ENCODE assay signal across 8 cellular contexts in genomic region chr19:14563989-14564650, GRCh38. TPM values are rescaled to one million over a fixed set of nuclear protein-coding genes. Genes with fewer than 3 reads are reported as not detected.
DNase-seq lines count a peak whose midpoint lies in the region; ATAC-seq and TF ChIP-seq lines count a peak whose summit lies in the region.

No MANE protein-coding gene starts in this region.

- H3K9me3 Mint-ChIP-seq in CD4-positive, alpha-beta T cell: no peaks in the 10 kb centered on the region
- no peaks in the 10 kb centered on the region for H3K9me3 Mint-ChIP-seq in Calu3 (ENCODE audit: low read depth, unreplicated experiment)

- 82% methylated on average over 21 of the region's 33 CpGs for WGBS in right lobe of liver (ENCODE audit: insufficient coverage, low coverage, low lambda C conversion rate, missing lambda C conversion rate)

- H3K27ac Mint-ChIP-seq in CD4-positive, alpha-beta T cell: peak overlapping the region; percentile 67
- H3K27ac Mint-ChIP-seq in Calu3 (ENCODE audit: unreplicated experiment): no peak overlapping the region

- H3K4me3 Mint-ChIP-seq in CD4-positive, alpha-beta T cell: no peak overlapping the region
- H3K4me3 Mint-ChIP-seq in Calu3 (ENCODE audit: low read depth, unreplicated experiment): no peak overlapping the region

- POLR2A ChIA-PET in CD4-positive, alpha-beta T cell (lab: Charles Lee): interaction anchor here (1.1 kb wide), 1 partner anchor 46 kb away, joined by 4 read pairs; the partner anchor contains the start of gene DNAJB1

- no peak overlapping the region for H3K4me3 ChIP-seq in Karpas-422 (ENCODE audit: low read length)
- H3K4me3 ChIP-seq in right lobe of liver: no peak overlapping the region
- no peak overlapping the region for H3K4me3 ChIP-seq in osteoblast (ENCODE audit: insufficient read depth, low read length)
- no peak overlapping the region for H3K4me3 ChIP-seq in coronary artery

- no peaks in the 10 kb centered on the region for H3K9me3 ChIP-seq in CD4-positive, alpha-beta T cell (ENCODE audit: control insufficient read depth, low read length)
- H3K9me3 ChIP-seq in Karpas-422 (ENCODE audit: low read length): no peaks in the 10 kb centered on the region
- H3K9me3 ChIP-seq in right lobe of liver: no peaks in the 10 kb centered on the region
- H3K9me3 ChIP-seq in osteoblast (ENCODE audit: low read depth, low read length): no peaks in the 10 kb centered on the region

- H3K9me2 ChIP-seq in Karpas-422 (replicated peaks; ENCODE audit: insufficient read depth, low read length): no peaks in the 10 kb centered on the region

- intact Hi-C loops in CD4-positive, alpha-beta T cell (cut with DNase I, micrococcal nuclease): no loop called here
- intact Hi-C loops in right lobe of liver (cut with DNase I): no loop called here
- intact Hi-C loops in Calu3 (cut with micrococcal nuclease; ENCODE audit: unreplicated experiment): no loop called here

- H3K79me2 ChIP-seq in Karpas-422 (ENCODE audit: low read length) (peaks cover 37% of the 10 kb centered on the region), osteoblast (ENCODE audit: insufficient read depth, low read length) (peaks cover 29% of the 10 kb centered on the region)

- peaks cover 44% of the 10 kb centered on the region for H3K36me3 Mint-ChIP-seq in CD4-positive, alpha-beta T cell (ENCODE audit: low read depth)
- peaks cover 28% of the 10 kb centered on the region for H3K36me3 Mint-ChIP-seq in Calu3 (ENCODE audit: insufficient read depth, unreplicated experiment)

- H3K27ac ChIP-seq in CD4-positive, alpha-beta T cell (ENCODE audit: low read depth, low read length): no peak overlapping the region
- no peak overlapping the region for H3K27ac ChIP-seq in Karpas-422 (ENCODE audit: low read length)
- H3K27ac ChIP-seq in right lobe of liver: no peak overlapping the region
- H3K27ac ChIP-seq in osteoblast (ENCODE audit: low read depth, low read length): no peak overlapping the region
- H3K27ac ChIP-seq in coronary artery: no peak overlapping the region

- H3K27me3 Mint-ChIP-seq in CD4-positive, alpha-beta T cell: no peaks in the 10 kb centered on the region
- H3K27me3 Mint-ChIP-seq in Calu3 (ENCODE audit: unreplicated experiment): no peaks in the 10 kb centered on the region

- H3K9ac ChIP-seq in Karpas-422 (ENCODE audit: low read length): no peak overlapping the region

- H4K20me1 ChIP-seq in Karpas-422 (ENCODE audit: insufficient read depth, low read depth, low read length) (peaks cover 5% of the 10 kb centered on the region; the same call in 1 of the 2 replicates), osteoblast (ENCODE audit: insufficient read depth, low read length) (peaks cover 5% of the 10 kb centered on the region)

- peak; percentile 77 for ATAC-seq in CD4-positive, alpha-beta T cell (ENCODE audit: poor library complexity)
- ATAC-seq in right lobe of liver: peak in 3 of 4 donors; percentile 4 to 30 (median 8)

- CTCF ChIA-PET in CD4-positive, alpha-beta T cell (lab: Charles Lee): no interaction called here
- CTCF ChIA-PET in Calu3 (lab: Charles Lee): no interaction called here

- DNase-seq in CD4-positive, alpha-beta T cell: peak in 5 of 10 experiments; percentile 17 to 67 (median 35)
- DNase-seq in Karpas-422 (peak; percentile 96), right lobe of liver (no peak), Calu3 (no peak), osteoblast (ENCODE audit: insufficient read length, low spot score, missing footprints) (no peak), coronary artery (ENCODE audit: low spot score) (no peak)
- DNase-seq in activated effector memory CD4-positive, alpha-beta T cell treated with anti-CD3 and anti-CD28 coated beads, Interleukin-2, amount 50 U/mL, for 16 hours: peak; percentile 74
- DNase-seq in effector CD4-positive, alpha-beta T cell: no peak

- no peaks in the 10 kb centered on the region for H3K27me3 ChIP-seq in CD4-positive, alpha-beta T cell (ENCODE audit: control insufficient read depth, insufficient read depth, low read length)
- H3K27me3 ChIP-seq in Karpas-422 (ENCODE audit: low read length) (no peaks in the 10 kb centered on the region), right lobe of liver (no peaks in the 10 kb centered on the region), osteoblast (ENCODE audit: insufficient read depth, low read length) (no peaks in the 10 kb centered on the region)

- no peaks in the 10 kb centered on the region for H3K36me3 ChIP-seq in Karpas-422 (ENCODE audit: insufficient read depth, low read length)
- H3K36me3 ChIP-seq in right lobe of liver: peaks cover 0 to 16% (median 0%) of the 10 kb centered on the region in 4 donors
- peaks cover 3% of the 10 kb centered on the region for H3K36me3 ChIP-seq in osteoblast (ENCODE audit: insufficient read depth, low read length)

- H2AFZ ChIP-seq in Karpas-422 (ENCODE audit: low read length) (no peak overlapping the region), osteoblast (ENCODE audit: low read length) (no peak overlapping the region)

- H3K4me1 ChIP-seq in Karpas-422 (ENCODE audit: low read length) (peaks cover 18% of the 10 kb centered on the region), right lobe of liver (peaks cover 0 to 6% (median 0%) of the 10 kb centered on the region in 4 donors), osteoblast (ENCODE audit: insufficient read depth, low read length) (peaks cover 27% of the 10 kb centered on the region)

- no peak for TF ChIP-seq POLR2A in right lobe of liver (IDR thresholded peaks at IDR 0.05)

- no TSS peak for BruUV-seq in Calu3 (replicated peaks; lab: Mats Ljungman, UMichigan)

- TF ChIP-seq CTCF in CD4-positive, alpha-beta T cell (IDR thresholded peaks at IDR 0.05): no peak
- TF ChIP-seq CTCF in right lobe of liver (IDR thresholded peaks at IDR 0.05): no peak
- no peak for TF ChIP-seq CTCF in Calu3 (IDR thresholded peaks at IDR 0.05; ENCODE audit: unreplicated experiment)
- TF ChIP-seq CTCF in osteoblast (IDR thresholded peaks at IDR 0.05; ENCODE audit: extremely low read depth, low read depth, low read length): no peak
- no peak for TF ChIP-seq CTCF in coronary artery (IDR thresholded peaks at IDR 0.05)

- H3K4me1 Mint-ChIP-seq in CD4-positive, alpha-beta T cell (ENCODE audit: low read depth): peaks cover 28% of the 10 kb centered on the region
- H3K4me1 Mint-ChIP-seq in Calu3 (ENCODE audit: low read depth, unreplicated experiment): no peaks in the 10 kb centered on the region

- H3K4me2 ChIP-seq in Karpas-422 (ENCODE audit: low read depth, low read length, poor library complexity, severe bottlenecking) (no peak overlapping the region), osteoblast (ENCODE audit: insufficient read depth, low read length) (no peak overlapping the region)

RNA-seq across cellular contexts. Expression of gene NDUFB7, which starts 7.7 kb away (rescaled TPM):
- 10 to 100 TPM; 31.7 to 39.1 TPM for total RNA-seq in CD4-positive, alpha-beta T cell
- total RNA-seq in Karpas-422 (2014; rRNA removed; shearing (Covaris generic); ENCODE audit: low replicate concordance): 230 and 370 TPM in 2 replicates
- total RNA-seq in right lobe of liver (100 to 1,000 TPM in 4 of 6 experiments, 10 to 100 TPM in 2; 81.7 to 275 (median 112) TPM), Calu3 (2022) (107 and 111 TPM in 2 replicates), osteoblast (219 and 227 TPM in 2 replicates)

RNA-seq across cellular contexts. Expression of gene CLEC17A, which starts 18.8 kb away (rescaled TPM):
- total RNA-seq in CD4-positive, alpha-beta T cell: not detected
- total RNA-seq in Karpas-422 (2014; rRNA removed; shearing (Covaris generic); ENCODE audit: low replicate concordance): 7.4 and 17.6 TPM in 2 replicates
- total RNA-seq in right lobe of liver (not detected), Calu3 (2022) (not detected in 2 replicates), osteoblast (under 0.01 TPM in 1 of 2 replicates, not detected in the other)

RNA-seq across cellular contexts. Expression of gene TECR, which starts 34.7 kb away (rescaled TPM):
- total RNA-seq in CD4-positive, alpha-beta T cell: 100 to 1,000 TPM; 217 to 232 TPM
- total RNA-seq in Karpas-422 (2014; rRNA removed; shearing (Covaris generic); ENCODE audit: low replicate concordance): 45.1 and 81.4 TPM in 2 replicates
- total RNA-seq in right lobe of liver: 10 to 100 TPM; 37.9 to 99.0 (median 77.0) TPM
- total RNA-seq in Calu3 (2022): 136 and 162 TPM in 2 replicates
- 40.1 and 41.6 TPM in 2 replicates for total RNA-seq in osteoblast

RNA-seq across cellular contexts. Expression of gene DNAJB1, which starts 45.9 kb away (rescaled TPM):
- total RNA-seq in CD4-positive, alpha-beta T cell: 100 to 1,000 TPM; 666 to 672 TPM
- 39.7 and 49.0 TPM in 2 replicates for total RNA-seq in Karpas-422 (2014; rRNA removed; shearing (Covaris generic); ENCODE audit: low replicate concordance)
- total RNA-seq in right lobe of liver: 10 to 100 TPM; 35.7 to 76.8 (median 52.1) TPM
- total RNA-seq in Calu3 (2022): 159 and 161 TPM in 2 replicates
- 65.1 and 70.9 TPM in 2 replicates for total RNA-seq in osteoblast

Comparison
In these comparisons a context has a peak if more than half of its experiments do, and no peak if none do; other contexts are left out.
1. DNase-seq: peak in Karpas-422 (single experiment) and activated effector memory CD4-positive, alpha-beta T cell treated with anti-CD3 and anti-CD28 coated beads, Interleukin-2, amount 50 U/mL, for 16 hours (single experiment); none in right lobe of liver (0 of 3), Calu3 (single experiment), osteoblast (single experiment), effector CD4-positive, alpha-beta T cell (single experiment) and coronary artery (single experiment).